In the genomic region with DNA sequence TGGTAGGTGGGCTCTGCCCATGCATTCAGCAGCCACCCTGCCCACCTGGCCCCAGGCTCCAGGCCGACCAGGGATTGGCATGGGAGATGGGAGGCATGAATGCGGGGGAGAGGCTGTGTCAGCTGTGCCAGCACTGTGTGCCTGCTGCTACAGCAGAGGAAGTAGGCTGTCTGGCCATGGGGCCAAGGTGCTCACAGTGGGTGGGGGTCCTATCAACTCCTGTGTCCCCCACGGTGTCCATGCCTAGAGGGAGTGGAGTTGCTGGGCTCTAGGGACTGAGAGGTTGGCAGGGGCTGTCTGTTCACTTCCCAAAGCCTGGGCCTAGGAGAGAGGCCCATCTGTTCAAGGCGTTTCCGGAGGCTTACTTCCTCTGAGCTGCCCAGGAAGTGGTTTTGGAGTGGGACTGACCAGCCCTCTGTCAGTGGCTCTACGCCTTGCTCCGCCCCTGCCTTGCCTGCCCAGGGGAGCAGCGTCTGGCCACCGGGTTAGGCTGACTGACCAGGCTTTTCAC, we compare ENCODE assay signal across 8 cellular contexts. TPM values are rescaled to one million over a fixed set of nuclear protein-coding genes. Genes with fewer than 3 reads are reported as not detected.
A peak's percentile ranks its signal among the peaks of the same experiment; 100 is the strongest.
DNase-seq lines count a peak whose midpoint lies in the region; ATAC-seq, FAIRE-seq and TF ChIP-seq lines count a peak whose summit lies in the region.

No MANE protein-coding gene starts in this region.

- intact Hi-C loops in HepG2 (cut with micrococcal nuclease; ENCODE audit: unreplicated experiment): no loop called here
- intact Hi-C loops in kidney (cut with DNase I): no loop called here

- no TSS peak for BruUV-seq in HepG2 (replicated peaks; lab: Mats Ljungman, UMichigan)

- H2AFZ ChIP-seq in ACC112 (ENCODE audit: low read length, unreplicated experiment) (peak overlapping the region; percentile 80), HepG2 (ENCODE audit: low read length) (no peak overlapping the region)

- H3K9ac ChIP-seq in HepG2 (ENCODE audit: insufficient read depth, low read depth, low read length): 0 out of 2 replicates have a peak overlapping the region, but pooled peaks have one; percentile 7
- H3K9ac ChIP-seq in kidney (ENCODE audit: low read length in 2 of 2): peak overlapping the region in 1 of 2 donors; percentile 23

- peaks cover 3% of the 10 kb centered on the region for H4K20me1 ChIP-seq in HepG2 (ENCODE audit: insufficient read depth, low read length)

- H3K27me3 ChIP-seq in ACC112 (ENCODE audit: insufficient read depth, low read length) (no peaks in the 10 kb centered on the region), HepG2 (ENCODE audit: control insufficient read depth in 1 of 2, insufficient read depth in 2 of 2, low read length in 2 of 2) (no peaks in the 10 kb centered on the region)

- CTCF ChIA-PET in HepG2 (lab: Yijun Ruan, JAX; ENCODE audit: low intra/inter-chr PET ratio, low total read pairs): no interaction called here

- TF ChIP-seq EP300 in HepG2 (IDR thresholded peaks at IDR 0.05; ENCODE audit: low read depth in 2 of 2, low read length in 2 of 2) (no peak), HepG2 (CRISPR knock-in tag; IDR thresholded peaks at IDR 0.05; ENCODE audit: borderline replicate concordance) (no peak)

- POLR2A ChIA-PET in HepG2 (lab: Yijun Ruan, JAX): no interaction called here

- H3K4me3 ChIP-seq in ACC112 (ENCODE audit: low read depth, low read length) (0 out of 2 replicates have a peak overlapping the region, but pooled peaks have one; percentile 11), astrocyte of the spinal cord (ENCODE audit: low read depth, low read length) (no peak overlapping the region), HepG2 (replicated peaks in 1 of 3; ENCODE audit: insufficient read depth in 1 of 3, low read depth in 2 of 3, low read length in 3 of 3) (no peak overlapping the region), kidney (ENCODE audit: low read length in 2 of 2) (no peak overlapping the region)

- no peak for ATAC-seq in HepG2
- ATAC-seq in GM18505 (IDR thresholded peaks at IDR 0.05; ENCODE audit: unreplicated experiment): no peak

- WGBS in HepG2 (ENCODE audit: low lambda C conversion rate): 100% methylated on average over 3 of the region's 9 CpGs

- no peak for TF ChIP-seq RAD21 in HepG2 (CRISPR knock-in tag; IDR thresholded peaks at IDR 0.05)

- TF ChIP-seq POLR2A in HepG2 (IDR thresholded peaks at IDR 0.05; ENCODE audit: insufficient read depth in 1 of 2, low read depth in 2 of 2, low read length in 2 of 2): no peak
- no peak for TF ChIP-seq POLR2A in GM18505 (IDR thresholded peaks at IDR 0.05; ENCODE audit: borderline replicate concordance, extremely low read depth, insufficient read depth, insufficient read length)

- in situ Hi-C loops in astrocyte of the spinal cord (cut with HindIII; ENCODE audit: low sequenced_read_pairs) (no loop called here), HepG2 (cut with HindIII; ENCODE audit: extremely low pct_ligation_motif_present, low pct_unique_long_range_greater_than_20kb) (no loop called here)

- H3K79me2 ChIP-seq in ACC112 (ENCODE audit: control insufficient read depth, insufficient read depth, low read length, unreplicated experiment) (peaks cover 13% of the 10 kb centered on the region), HepG2 (ENCODE audit: insufficient read depth, low read length) (peaks cover 21% of the 10 kb centered on the region)

- no peak for FAIRE-seq in HepG2 (lab: Jason Lieb, UNC)
- no peak for FAIRE-seq in kidney (lab: Jason Lieb, UNC)

- H3K4me1 ChIP-seq in ACC112 (ENCODE audit: control insufficient read depth, insufficient read depth, low read length, unreplicated experiment): peaks cover 20% of the 10 kb centered on the region
- peaks cover 80% of the 10 kb centered on the region for H3K4me1 ChIP-seq in HepG2 (ENCODE audit: insufficient read depth, low read length)
- peaks cover 32 to 56% of the 10 kb centered on the region in 2 donors for H3K4me1 ChIP-seq in kidney (ENCODE audit: control insufficient read depth in 1 of 2, insufficient read depth in 1 of 2, low read depth in 1 of 2, low read length in 2 of 2)

- no peak overlapping the region for H3K4me2 ChIP-seq in HepG2 (ENCODE audit: low read depth, low read length)

- H3K9me3 ChIP-seq in HepG2 (ENCODE audit: low read length) (no peaks in the 10 kb centered on the region), kidney (ENCODE audit: control insufficient read depth in 1 of 2, low read length in 2 of 2) (no peaks in the 10 kb centered on the region)

- no peaks in the 10 kb centered on the region for H3K36me3 ChIP-seq in ACC112 (ENCODE audit: insufficient read depth, low read length)
- peaks cover 4 to 6% of the 10 kb centered on the region in 2 experiments; a peak in 2 of 5 replicates for H3K36me3 ChIP-seq in HepG2 (replicated peaks in 1 of 2; ENCODE audit: control insufficient read depth in 1 of 2, insufficient read depth in 2 of 2, low read length in 2 of 2)
- peaks cover 0 to 3% of the 10 kb centered on the region in 2 donors for H3K36me3 ChIP-seq in kidney (ENCODE audit: control insufficient read depth in 1 of 2, insufficient read depth in 2 of 2, low read length in 2 of 2)

- H3K27ac ChIP-seq in ACC112 (ENCODE audit: low read depth, low read length) (peak overlapping the region; percentile 22), HepG2 (ENCODE audit: extremely low read length, insufficient read depth, low read length) (no peak overlapping the region), kidney (ENCODE audit: low read depth in 2 of 2, low read length in 2 of 2) (peak overlapping the region in 1 of 2 donors; percentile 54)

- DNase-seq in HT-29 (ENCODE audit: low spot score): peak; percentile 49
- peak; percentile 46 for DNase-seq in astrocyte of the spinal cord (ENCODE audit: low read depth, low spot score)
- no peak for DNase-seq in HepG2 (ENCODE audit: low spot score)
- no peak for DNase-seq in GM19238 (ENCODE audit: insufficient read length, low spot score)
- no peak for DNase-seq in NCI-H1436 treated with DMSO at 0.1 percent for 48 hours (lab: John Stamatoyannopoulos, UW)
- no peak for DNase-seq in kidney

- TF ChIP-seq CTCF in astrocyte of the spinal cord (IDR thresholded peaks at IDR 0.05; ENCODE audit: low read depth, low read length): no peak
- no peak for TF ChIP-seq CTCF in HepG2 (CRISPR knock-in tag; IDR thresholded peaks at IDR 0.05)
- TF ChIP-seq CTCF in kidney (IDR thresholded peaks at IDR 0.05; ENCODE audit: borderline replicate concordance, extremely low read depth, insufficient read depth): no peak

RNA-seq across cellular contexts. Expression of a gene that starts 5.8 kb away (rescaled TPM):
- total RNA-seq in HT-29 (2014; rRNA removed; shearing (Covaris generic)): 5.2 and 5.9 TPM in 2 replicates
- total RNA-seq in HepG2 (2016; rRNA removed; fragmentation: Illumina TruSeq; extraction: Trizol) (1.6 and 4.3 TPM in 2 replicates), kidney (26.6 TPM)
- total RNA-seq in HepG2 (2016; cell fraction: cytosol; rRNA removed; fragmentation: Illumina TruSeq; extraction: Trizol; ENCODE audit: low read depth): 0.79 and 1.0 TPM in 2 replicates
- total RNA-seq in HepG2 (2016; cell fraction: insoluble cytoplasmic fraction; rRNA removed; fragmentation: Illumina TruSeq; extraction: Trizol): 1.7 and 3.8 TPM in 2 replicates
- total RNA-seq in HepG2 (2016; cell fraction: membrane; rRNA removed; fragmentation: Illumina TruSeq; extraction: Trizol): 2.3 and 2.6 TPM in 2 replicates
- total RNA-seq in HepG2 (2016; cell fraction: nucleus; rRNA removed; fragmentation: Illumina TruSeq; extraction: Trizol): 4.3 and 4.4 TPM in 2 replicates
- polyA plus RNA-seq in HepG2 (2011; rRNA removed) (40.7 and 47.7 TPM in 2 replicates), kidney (ENCODE audit: insufficient read depth, low read depth, low replicate concordance) (29.1 TPM)
- polyA plus RNA-seq in HepG2 (2011; cell fraction: cytosol; rRNA removed): 43.8 and 46.4 TPM in 2 replicates
- 49.0 and 56.6 TPM in 2 replicates for polyA plus RNA-seq in HepG2 (2011; cell fraction: nucleus; rRNA removed)
- polyA plus RNA-seq in HepG2 (2012): 26.9 and 29.1 TPM in 2 replicates
- polyA plus RNA-seq in HepG2 (2016; cell fraction: cytosol; fragmentation: Illumina TruSeq; extraction: Trizol; ENCODE audit: low read depth): 4.3 and 5.2 TPM in 2 replicates
- polyA plus RNA-seq in HepG2 (2016; cell fraction: insoluble cytoplasmic fraction; fragmentation: Illumina TruSeq; extraction: Trizol; ENCODE audit: low read depth): 19.3 and 22.7 TPM in 2 replicates
- polyA plus RNA-seq in HepG2 (2016; cell fraction: membrane; fragmentation: Illumina TruSeq; extraction: Trizol; ENCODE audit: low read depth): 3.2 and 3.3 TPM in 2 replicates
- 26.1 and 26.5 TPM in 2 replicates for polyA plus RNA-seq in HepG2 (2016; cell fraction: nucleus; fragmentation: Illumina TruSeq; extraction: Trizol; ENCODE audit: insufficient read depth, low read depth)
- polyA minus RNA-seq in HepG2 (2011; rRNA and poly(A)+ RNA removed; ENCODE audit: low replicate concordance): 30.4 and 51.6 TPM in 2 replicates
- 17.5 and 20.8 TPM in 2 replicates for polyA minus RNA-seq in HepG2 (2011; cell fraction: cytosol; rRNA and poly(A)+ RNA removed)
- 17.8 and 23.6 TPM in 2 replicates for polyA minus RNA-seq in HepG2 (2011; cell fraction: nucleus; rRNA and poly(A)+ RNA removed)

RNA-seq across cellular contexts. Expression of a gene that starts 36.6 kb away (rescaled TPM):
- total RNA-seq in HT-29 (2014; rRNA removed; shearing (Covaris generic)): 10.6 and 12.0 TPM in 2 replicates
- total RNA-seq in HepG2 (2016; rRNA removed; fragmentation: Illumina TruSeq; extraction: Trizol): 25.7 and 37.0 TPM in 2 replicates
- total RNA-seq in HepG2 (2016; cell fraction: cytosol; rRNA removed; fragmentation: Illumina TruSeq; extraction: Trizol; ENCODE audit: low read depth): 4.3 and 5.1 TPM in 2 replicates
- total RNA-seq in HepG2 (2016; cell fraction: insoluble cytoplasmic fraction; rRNA removed; fragmentation: Illumina TruSeq; extraction: Trizol): 25.2 and 37.3 TPM in 2 replicates
- total RNA-seq in HepG2 (2016; cell fraction: membrane; rRNA removed; fragmentation: Illumina TruSeq; extraction: Trizol): 14.7 and 16.2 TPM in 2 replicates
- 30.4 and 35.0 TPM in 2 replicates for total RNA-seq in HepG2 (2016; cell fraction: nucleus; rRNA removed; fragmentation: Illumina TruSeq; extraction: Trizol)
- 21.0 and 23.2 TPM in 2 replicates for polyA plus RNA-seq in HepG2 (2011; rRNA removed)
- 21.9 and 27.5 TPM in 2 replicates for polyA plus RNA-seq in HepG2 (2011; cell fraction: cytosol; rRNA removed)
- 11.4 TPM in 2 replicates for polyA plus RNA-seq in HepG2 (2011; cell fraction: nucleus; rRNA removed)
- polyA plus RNA-seq in HepG2 (2012): 13.7 and 19.5 TPM in 2 replicates
- polyA plus RNA-seq in HepG2 (2016; cell fraction: cytosol; fragmentation: Illumina TruSeq; extraction: Trizol; ENCODE audit: low read depth): 5.2 and 6.1 TPM in 2 replicates
- polyA plus RNA-seq in HepG2 (2016; cell fraction: insoluble cytoplasmic fraction; fragmentation: Illumina TruSeq; extraction: Trizol; ENCODE audit: low read depth): 20.1 and 21.3 TPM in 2 replicates
- polyA plus RNA-seq in HepG2 (2016; cell fraction: membrane; fragmentation: Illumina TruSeq; extraction: Trizol; ENCODE audit: low read depth): 10.2 and 12.2 TPM in 2 replicates
- 32.4 and 36.2 TPM in 2 replicates for polyA plus RNA-seq in HepG2 (2016; cell fraction: nucleus; fragmentation: Illumina TruSeq; extraction: Trizol; ENCODE audit: insufficient read depth, low read depth)
- 79.7 and 80.7 TPM in 2 replicates for polyA minus RNA-seq in HepG2 (2011; rRNA and poly(A)+ RNA removed; ENCODE audit: low replicate concordance)
- 17.0 and 17.7 TPM in 2 replicates for polyA minus RNA-seq in HepG2 (2011; cell fraction: cytosol; rRNA and poly(A)+ RNA removed)
- 15.6 and 15.8 TPM in 2 replicates for polyA minus RNA-seq in HepG2 (2011; cell fraction: nucleus; rRNA and poly(A)+ RNA removed)
- total RNA-seq in kidney: 22.8 TPM
- 14.7 TPM for polyA plus RNA-seq in kidney (ENCODE audit: insufficient read depth, low read depth, low replicate concordance)

Comparison
In these comparisons a context has a peak if more than half of its experiments do, and no peak if none do; other contexts are left out.
1. DNase-seq: peak in HT-29 (single experiment) and astrocyte of the spinal cord (single experiment); none in HepG2 (single experiment), GM19238 (single experiment), NCI-H1436 treated with DMSO at 0.1 percent for 48 hours (single experiment) and kidney (single experiment).